ENCODE assay signal across 9 cellular contexts in the genomic region with DNA sequence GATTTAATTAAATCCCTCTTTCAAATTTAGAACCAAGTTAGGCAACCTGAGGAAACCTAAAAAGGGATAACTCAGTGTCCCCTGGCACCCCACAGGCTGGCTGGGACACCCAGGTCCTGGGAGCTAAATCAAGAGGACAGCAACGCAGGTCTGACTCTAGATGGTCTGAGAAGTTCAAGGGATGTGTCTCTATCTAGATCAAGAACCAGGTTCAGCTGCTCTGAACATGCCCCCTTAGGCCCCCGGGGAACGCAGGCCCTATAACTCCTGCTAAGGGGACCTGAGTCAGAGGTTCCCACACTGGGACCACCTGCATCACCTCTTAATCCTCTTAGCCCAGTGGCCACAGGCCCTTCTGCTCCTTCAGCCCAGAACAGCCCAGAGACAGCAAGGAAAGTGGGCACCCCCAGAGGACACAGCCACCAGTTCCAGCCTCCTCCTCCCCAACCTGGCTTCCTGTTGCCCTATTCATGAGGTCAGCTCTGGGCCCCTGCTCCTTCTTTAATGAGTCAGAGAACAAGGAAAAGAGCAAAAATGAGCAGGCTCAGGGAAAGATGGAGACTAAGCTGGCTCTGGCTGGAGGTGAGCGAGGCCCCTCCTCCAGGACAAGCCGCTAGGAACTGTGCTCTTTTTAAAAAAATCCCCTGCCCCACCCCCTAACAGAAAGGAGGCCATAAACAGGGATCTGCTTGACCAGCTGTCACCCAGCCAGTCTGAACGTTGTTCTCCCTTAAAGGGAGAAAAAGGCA. TPM values are rescaled to one million over a fixed set of nuclear protein-coding genes. Genes with fewer than 3 reads are reported as not detected.
DNase-seq lines count a peak whose midpoint lies in the region; ATAC-seq, FAIRE-seq and TF ChIP-seq lines count a peak whose summit lies in the region.
"Had no signal": no experiment of that assay in that cellular context is flagged by ENCODE, and none has a peak within 500 bp of the region (broad histone marks: within the 10 kb centered on the region; RNA-seq: fewer than 3 reads in every experiment).

No MANE protein-coding gene starts in this region.

- no peak for ATAC-seq in GM21737 (IDR thresholded peaks at IDR 0.05; ENCODE audit: unreplicated experiment)

- no peak for TF ChIP-seq CTCF in fibroblast of the aortic adventitia (IDR thresholded peaks at IDR 0.05; ENCODE audit: insufficient read depth, low read length)

- FAIRE-seq in RCC 7860 (lab: Jason Lieb, UNC), result peak; percentile 52

- H3K4me3 ChIP-seq in fibroblast of the aortic adventitia (ENCODE audit: low read depth, low read length), result no peak overlapping the region

- peak; percentile 68 for DNase-seq in EL
- peak; percentile 73 for DNase-seq in RCC 7860 (ENCODE audit: low spot score)
- peak; percentile 37 for DNase-seq in fibroblast of the aortic adventitia (ENCODE audit: low read depth)
- DNase-seq in retina, result peak; percentile 31
- no peak for DNase-seq in HT-29 (ENCODE audit: low spot score)
- no peak for DNase-seq in foreskin melanocyte
- no peak for DNase-seq in COR-L47 (lab: John Stamatoyannopoulos, UW)
- DNase-seq: activated CD4-positive, CD25-positive, alpha-beta regulatory T cell treated with anti-CD3 and anti-CD28 coated beads, Interleukin-2, amount 50 U/mL, for 72 hours had no signal

RNA-seq across cellular contexts. Expression of a gene that starts 10.8 kb away (rescaled TPM):
- total RNA-seq in fibroblast of the aortic adventitia (ENCODE audit: low replicate concordance), result 4.1 and 6.6 TPM in 2 replicates
- total RNA-seq in HT-29 (2014; rRNA removed; shearing (Covaris generic)), result 0.99 and 1.6 TPM in 2 replicates

Comparison
In these comparisons a context has a peak if more than half of its experiments do, and no peak if none do; other contexts are left out.
1. DNase-seq: peak in EL (single experiment), RCC 7860 (single experiment), fibroblast of the aortic adventitia (single experiment) and retina (single experiment); none in HT-29 (single experiment), foreskin melanocyte (single experiment) and COR-L47 (single experiment).